Comparison of ENCODE assay signal across 8 cellular contexts in the genomic region with DNA sequence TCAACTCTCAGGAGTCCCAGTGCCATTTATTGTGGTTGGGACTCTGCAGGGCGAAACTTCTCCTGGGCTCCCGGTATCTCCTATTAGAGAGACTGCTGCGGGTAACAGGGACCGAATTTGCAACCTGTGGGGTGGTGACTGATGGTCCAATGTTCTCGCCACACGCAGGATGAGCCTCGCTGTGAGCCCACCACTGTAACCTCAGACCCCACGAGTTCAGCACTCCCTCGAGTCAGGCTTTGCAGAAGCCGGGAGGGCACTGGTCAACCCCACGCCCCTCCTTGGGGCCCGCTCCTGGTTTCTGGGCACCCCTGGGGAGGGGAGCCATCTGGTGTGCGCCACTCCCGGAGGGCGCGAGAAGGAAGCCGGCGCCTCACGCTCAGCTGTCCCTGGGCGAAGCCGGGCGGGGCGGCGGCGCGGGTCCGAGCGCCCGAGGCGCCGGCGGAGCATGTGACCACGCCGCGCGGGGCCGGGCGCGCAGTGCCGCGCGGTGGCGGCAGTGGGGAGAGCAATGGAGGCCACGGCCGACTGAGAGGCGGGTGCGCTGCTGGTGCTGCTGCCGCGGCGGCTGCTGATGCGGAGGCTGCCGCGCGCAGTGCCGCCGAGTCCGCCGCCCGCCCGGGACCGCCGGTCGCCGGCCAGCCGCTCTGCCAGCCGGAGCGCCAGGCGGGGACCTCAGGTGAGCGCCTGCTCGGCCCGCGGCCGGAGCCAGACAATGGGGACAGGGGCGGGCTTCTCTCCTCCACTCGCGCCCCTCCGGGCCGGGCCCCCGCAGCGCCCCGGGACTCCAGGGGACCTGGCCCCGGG.
DNase-seq lines count a peak whose midpoint lies in the region; ATAC-seq and TF ChIP-seq lines count a peak whose summit lies in the region.

No MANE protein-coding gene starts in this region.

- H3K9me3 Mint-ChIP-seq in naive thymus-derived CD4-positive, alpha-beta T cell, result no peaks in the 10 kb centered on the region

- WGBS in thyroid gland, 2 donors, result 0 to 4% methylated on average over 7 to 9 of the region's 82 CpGs

- TF ChIP-seq CTCF in fibroblast of mammary gland (conservative IDR thresholded peaks at IDR 0.05; ENCODE audit: control insufficient read depth, insufficient read depth, low read depth, low read length), result no peak
- TF ChIP-seq CTCF in thyroid gland (IDR thresholded peaks at IDR 0.05), result peak in 1 of 6 experiments; percentile 33

- peaks cover 6 to 10% of the 10 kb centered on the region in 2 donors for H3K27me3 ChIP-seq in naive thymus-derived CD4-positive, alpha-beta T cell (ENCODE audit: control insufficient read depth in 2 of 2, insufficient read depth in 2 of 2, low read length in 2 of 2)
- H3K27me3 ChIP-seq in thyroid gland, result no peaks in the 10 kb centered on the region

- peaks cover 44 to 65% (median 55%) of the 10 kb centered on the region in 5 donors for H3K27me3 Mint-ChIP-seq in naive thymus-derived CD4-positive, alpha-beta T cell

- peaks cover 8 to 18% (median 12%) of the 10 kb centered on the region in 7 donors for H3K4me1 Mint-ChIP-seq in naive thymus-derived CD4-positive, alpha-beta T cell

- no peak for TF ChIP-seq POLR2A in thyroid gland (IDR thresholded peaks at IDR 0.05)

- CTCF ChIA-PET in naive thymus-derived CD4-positive, alpha-beta T cell (lab: Charles Lee), result no interaction called here

- POLR2A ChIA-PET in naive thymus-derived CD4-positive, alpha-beta T cell (lab: Charles Lee), result no interaction called here

- peak overlapping the region; percentile 46 for H3K4me3 ChIP-seq in fibroblast of mammary gland (ENCODE audit: control insufficient read depth, low read depth, low read length)
- no peak overlapping the region for H3K4me3 ChIP-seq in naive thymus-derived CD4-positive, alpha-beta T cell (ENCODE audit: low read length)
- H3K4me3 ChIP-seq in thyroid gland (replicated peaks in 1 of 3), result peak overlapping the region in 1 of 3 donors; percentile 29

- H3K27ac ChIP-seq in naive thymus-derived CD4-positive, alpha-beta T cell (ENCODE audit: low read depth, low read length), result no peak overlapping the region
- H3K27ac ChIP-seq in thyroid gland, result no peak overlapping the region

- intact Hi-C loops in naive thymus-derived CD4-positive, alpha-beta T cell (cut with micrococcal nuclease), result loop anchor here (1.0 to 10.0 kb wide), 6 partner anchors 57 to 652 kb away; a partner anchor contains a TSS
- intact Hi-C loops in thyroid gland (cut with DNase I), result no loop called here

- no peaks in the 10 kb centered on the region for H3K9me3 ChIP-seq in naive thymus-derived CD4-positive, alpha-beta T cell (ENCODE audit: control insufficient read depth in 2 of 3, low read length in 3 of 3)
- no peaks in the 10 kb centered on the region for H3K9me3 ChIP-seq in thyroid gland

- no peak overlapping the region for H3K27ac Mint-ChIP-seq in naive thymus-derived CD4-positive, alpha-beta T cell

- H3K36me3 Mint-ChIP-seq in naive thymus-derived CD4-positive, alpha-beta T cell, result no peaks in the 10 kb centered on the region

- ATAC-seq in GM19372 (IDR thresholded peaks at IDR 0.05; ENCODE audit: low read depth, unreplicated experiment), result peak; percentile 96
- ATAC-seq in HG03432 (IDR thresholded peaks at IDR 0.05; ENCODE audit: unreplicated experiment), result peak; percentile 98
- peak; percentile 85 for ATAC-seq in naive thymus-derived CD4-positive, alpha-beta T cell

- H3K36me3 ChIP-seq in naive thymus-derived CD4-positive, alpha-beta T cell (ENCODE audit: control insufficient read depth in 2 of 3, insufficient read depth in 3 of 3, low read length in 3 of 3), result no peaks in the 10 kb centered on the region
- H3K36me3 ChIP-seq in thyroid gland, result no peaks in the 10 kb centered on the region

- DNase-seq in COR-L47 (lab: John Stamatoyannopoulos, UW) (peak; percentile 69), NCI-H526 (lab: John Stamatoyannopoulos, UW) (peak; percentile 63 to 93), fibroblast of mammary gland (ENCODE audit: low read depth) (peak; percentile 28), thyroid gland (peak; percentile 25 to 29)
- peak; percentile 10 to 39 (median 19) for DNase-seq in activated CD8-positive, alpha-beta memory T cell treated with anti-CD3 and anti-CD28 coated beads for 48 hours (ENCODE audit: low read depth in 2 of 3, low spot score in 2 of 3)
- peak in 6 of 9 donors; percentile 7 to 72 (median 16) for DNase-seq in naive thymus-derived CD4-positive, alpha-beta T cell

- H3K4me3 Mint-ChIP-seq in naive thymus-derived CD4-positive, alpha-beta T cell, result peak overlapping the region; percentile 55 to 78 (median 73)

- H3K4me1 ChIP-seq in naive thymus-derived CD4-positive, alpha-beta T cell (ENCODE audit: control insufficient read depth in 2 of 2, insufficient read depth in 2 of 2, low read length in 2 of 2), result peaks cover 3 to 6% of the 10 kb centered on the region in 2 donors
- peaks cover 4 to 8% of the 10 kb centered on the region in 2 donors for H3K4me1 ChIP-seq in thyroid gland

Comparison
In these comparisons a context has a peak if more than half of its experiments do, and no peak if none do; other contexts are left out.
1. DNase-seq: peak in every context shown above with its lines; median percentile 78 in NCI-H526; 69 in COR-L47; 28 in fibroblast of mammary gland; 27 in thyroid gland; 19 in activated CD8-positive, alpha-beta memory T cell treated with anti-CD3 and anti-CD28 coated beads for 48 hours; 16 in naive thymus-derived CD4-positive, alpha-beta T cell.